1 cellular context compared by ENCODE assay signal in genomic region chr6:132819405-132820145, GRCh38.
TF ChIP-seq lines count a peak whose summit lies in the region.

No MANE protein-coding gene starts in this region.

TF ChIP-seq in IMR-90, 13 proteins besides CTCF, POLR2A, EP300 and RAD21:
- TF ChIP-seq RFX5 (IDR thresholded peaks at IDR 0.05; ENCODE audit: low read depth, low read length) (no peak), FOS (IDR thresholded peaks at IDR 0.05; ENCODE audit: low read depth, low read length) (no peak), MAZ (IDR thresholded peaks at IDR 0.05; ENCODE audit: borderline replicate concordance, low read depth, low read length) (no peak), CEBPB (IDR thresholded peaks at IDR 0.05; ENCODE audit: low read depth, low read length) (no peak), MAFK (IDR thresholded peaks at IDR 0.05; ENCODE audit: low read depth, low read length) (no peak), RCOR1 (IDR thresholded peaks at IDR 0.05; ENCODE audit: insufficient replicate concordance, low read length) (no peak), ELK1 (IDR thresholded peaks at IDR 0.05; ENCODE audit: borderline replicate concordance, low read depth, low read length) (no peak), MXI1 (IDR thresholded peaks at IDR 0.05; ENCODE audit: borderline replicate concordance, low read depth, low read length) (no peak), BHLHE40 (IDR thresholded peaks at IDR 0.05; ENCODE audit: low read depth, low read length) (no peak), SMC3 (IDR thresholded peaks at IDR 0.05; ENCODE audit: low read depth, low read length) (no peak), NFE2L2 (IDR thresholded peaks at IDR 0.05; ENCODE audit: low read depth, low read length) (no peak), USF2 (IDR thresholded peaks at IDR 0.05; ENCODE audit: low read depth, low read length) (no peak), CHD1 (IDR thresholded peaks at IDR 0.05; ENCODE audit: low read depth, low read length) (no peak)
